ENCODE assay signal across 16 cellular contexts in the genomic region with DNA sequence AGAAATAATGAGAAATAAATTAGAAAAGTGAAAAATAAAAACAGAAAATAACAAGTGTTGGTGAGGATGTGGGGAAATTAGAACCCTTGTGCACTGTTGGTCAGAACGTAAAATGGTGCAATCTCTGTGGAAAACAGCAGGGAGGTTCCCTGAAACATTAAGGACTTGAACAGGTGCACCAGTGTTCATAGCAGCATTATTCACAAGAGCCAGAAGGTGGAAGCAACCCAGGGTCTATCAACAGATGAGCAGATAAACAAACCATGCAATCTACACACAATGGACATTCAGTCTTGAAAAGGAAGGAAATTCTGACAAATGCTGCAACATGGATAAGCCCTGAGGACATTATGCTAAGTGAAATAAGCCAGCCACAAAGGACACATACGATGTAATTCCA.
A peak's percentile ranks its signal among the peaks of the same experiment; 100 is the strongest.
DNase-seq lines count a peak whose midpoint lies in the region; ATAC-seq lines count a peak whose summit lies in the region.
"Had no signal": no experiment of that assay in that cellular context is flagged by ENCODE, and none has a peak within 500 bp of the region (broad histone marks: within the 10 kb centered on the region; RNA-seq: fewer than 3 reads in every experiment).

No MANE protein-coding gene starts in this region.

- DNase-seq in NCI-H524 (lab: John Stamatoyannopoulos, UW) (peak; percentile 13 to 27), NCI-H524 treated with DMSO at 0.1 percent for 48 hours (lab: John Stamatoyannopoulos, UW) (no peak), COLO668 (lab: John Stamatoyannopoulos, UW; ENCODE audit: unreplicated experiment) (peak; percentile 16), NCI-H2196 treated with DMSO at 0.1 percent for 48 hours (lab: John Stamatoyannopoulos, UW; ENCODE audit: unreplicated experiment) (peak; percentile 61), memory B cell (ENCODE audit: low spot score in 2 of 2) (no peak), AG08396 (ENCODE audit: low spot score) (no peak)
- no peak for DNase-seq in T-helper 2 cell treated with Interferon-gamma antibody and Interleukin-4, amounts not matched to agents 5 μg/mL and 100 μg/mL, for 36 hours (ENCODE audit: low spot score)
- no peak for DNase-seq in stimulated activated CD4-positive, alpha-beta T cell treated with anti-CD3 and anti-CD28 coated beads, Interleukin-2, amount 100 ng/mL, for 24 hours
- DNase-seq: C1 segment of cervical spinal cord, Caco-2, NCI-H1048, NCI-H1694 treated with DMSO at 0.1 percent for 48 hours, NCI-H2227 treated with DMSO at 0.1 percent for 48 hours, NCI-H82, Peyer's patch, Right ventricle myocardium superior had no signal

- peaks cover 43% of the 10 kb centered on the region for H3K36me3 Mint-ChIP-seq in memory B cell
- peaks cover 29% of the 10 kb centered on the region for H3K36me3 Mint-ChIP-seq in T-helper 2 cell treated with Interferon-gamma antibody and Interleukin-4, amounts not matched to agents 5 μg/mL and 100 μg/mL, for 36 hours (ENCODE audit: low read depth)

- H3K27ac Mint-ChIP-seq in memory B cell: peak overlapping the region; percentile 38
- H3K27ac Mint-ChIP-seq in T-helper 2 cell treated with Interferon-gamma antibody and Interleukin-4, amounts not matched to agents 5 μg/mL and 100 μg/mL, for 36 hours: no peak overlapping the region

- no peaks in the 10 kb centered on the region for H3K9me3 Mint-ChIP-seq in memory B cell
- no peaks in the 10 kb centered on the region for H3K9me3 Mint-ChIP-seq in T-helper 2 cell treated with Interferon-gamma antibody and Interleukin-4, amounts not matched to agents 5 μg/mL and 100 μg/mL, for 36 hours

- no peak for ATAC-seq in memory B cell (ENCODE audit: low read depth)

- no peaks in the 10 kb centered on the region for H3K4me1 Mint-ChIP-seq in memory B cell
- H3K4me1 Mint-ChIP-seq in T-helper 2 cell treated with Interferon-gamma antibody and Interleukin-4, amounts not matched to agents 5 μg/mL and 100 μg/mL, for 36 hours (ENCODE audit: low read depth): no peaks in the 10 kb centered on the region

- H3K4me3 Mint-ChIP-seq in memory B cell: no peak overlapping the region
- H3K4me3 Mint-ChIP-seq in T-helper 2 cell treated with Interferon-gamma antibody and Interleukin-4, amounts not matched to agents 5 μg/mL and 100 μg/mL, for 36 hours: no peak overlapping the region

- no peaks in the 10 kb centered on the region for H3K27me3 Mint-ChIP-seq in memory B cell
- no peaks in the 10 kb centered on the region for H3K27me3 Mint-ChIP-seq in T-helper 2 cell treated with Interferon-gamma antibody and Interleukin-4, amounts not matched to agents 5 μg/mL and 100 μg/mL, for 36 hours (ENCODE audit: low read depth)

Comparison
In these comparisons a context has a peak if more than half of its experiments do, and no peak if none do; other contexts are left out.
1. DNase-seq: peak in NCI-H524 (2 of 2), COLO668 (single experiment) and NCI-H2196 treated with DMSO at 0.1 percent for 48 hours (single experiment); none in NCI-H524 treated with DMSO at 0.1 percent for 48 hours (single experiment), memory B cell (0 of 2), AG08396 (single experiment), T-helper 2 cell treated with Interferon-gamma antibody and Interleukin-4, amounts not matched to agents 5 μg/mL and 100 μg/mL, for 36 hours (single experiment) and stimulated activated CD4-positive, alpha-beta T cell treated with anti-CD3 and anti-CD28 coated beads, Interleukin-2, amount 100 ng/mL, for 24 hours (0 of 2).